In the genomic region with DNA sequence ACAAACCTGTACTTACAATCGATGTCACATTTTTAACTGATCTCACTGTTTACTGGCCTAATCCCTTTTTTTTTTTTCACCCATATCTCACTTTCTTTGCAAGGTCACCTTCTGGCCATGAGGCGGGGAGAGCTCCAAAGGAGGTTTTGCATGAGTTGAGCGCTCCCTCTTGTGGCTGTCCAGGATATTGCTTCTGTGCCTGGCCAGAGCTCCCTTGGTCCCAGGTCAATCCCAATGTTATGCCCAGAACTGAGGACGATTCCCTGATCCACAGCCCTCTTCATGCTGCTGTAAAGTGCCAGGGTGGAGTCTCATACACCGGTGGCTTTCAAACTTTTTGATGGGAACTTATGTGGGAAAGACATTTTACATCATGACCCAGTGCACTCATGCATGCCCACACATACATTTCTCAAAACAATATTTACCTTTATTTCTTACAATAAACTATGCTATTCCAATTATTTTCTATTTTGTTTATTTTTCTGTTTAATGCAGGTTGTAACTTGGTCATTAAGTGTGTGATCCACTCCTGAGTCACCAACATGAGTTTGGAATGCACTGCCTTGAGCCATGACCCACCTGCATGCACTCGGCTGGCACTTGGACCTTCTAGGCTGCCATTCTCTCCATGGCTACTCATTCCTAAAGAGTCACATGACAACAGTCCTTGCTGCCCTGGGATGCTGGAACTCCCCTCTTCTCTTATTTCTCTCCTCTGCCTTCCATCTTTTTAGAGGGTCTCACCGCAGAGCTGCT, we compare ENCODE assay signal across 8 cellular contexts. TPM values are rescaled to one million over a fixed set of nuclear protein-coding genes. Genes with fewer than 3 reads are reported as not detected.
DNase-seq lines count a peak whose midpoint lies in the region; ATAC-seq and TF ChIP-seq lines count a peak whose summit lies in the region.

No MANE protein-coding gene starts in this region.

- peaks cover 40% of the 10 kb centered on the region for H3K27me3 Mint-ChIP-seq in CD8-positive, alpha-beta T cell (ENCODE audit: low read depth)
- peaks cover 32% of the 10 kb centered on the region for H3K27me3 Mint-ChIP-seq in activated naive CD8-positive, alpha-beta T cell treated with anti-CD3 and anti-CD28 coated beads, Interleukin-2, amount 10 ng/mL, durations not matched to agents 7 days and 5 days

- no peaks in the 10 kb centered on the region for H3K4me1 ChIP-seq in CD8-positive, alpha-beta T cell (ENCODE audit: insufficient read depth, low read length)
- H3K4me1 ChIP-seq in heart right ventricle = peaks cover 0 to 12% (median 6%) of the 10 kb centered on the region in 9 donors

- WGBS in heart right ventricle, 2 donors = 29 to 31% methylated on average over 7 of the region's 7 CpGs

- no peak overlapping the region for H3K27ac Mint-ChIP-seq in CD8-positive, alpha-beta T cell
- H3K27ac Mint-ChIP-seq in activated naive CD8-positive, alpha-beta T cell treated with anti-CD3 and anti-CD28 coated beads, Interleukin-2, amount 10 ng/mL, durations not matched to agents 7 days and 5 days = no peak overlapping the region

- POLR2A ChIA-PET in CD8-positive, alpha-beta T cell (lab: Charles Lee) = interaction anchor here (1.0 to 1.1 kb wide), 2 partner anchors 59 to 361 kb away, joined by 3 read pairs; no protein-coding TSS in a partner anchor
- POLR2A ChIA-PET in activated naive CD8-positive, alpha-beta T cell treated with anti-CD3 and anti-CD28 coated beads, Interleukin-2, amount 10 ng/mL, durations not matched to agents 7 days and 5 days (lab: Charles Lee) = interaction anchor here (0.7 to 2.0 kb wide), 3 partner anchors 33 to 361 kb away, joined by 3 to 13 read pairs (median 4); a partner anchor contains a TSS

- H3K4me1 Mint-ChIP-seq in CD8-positive, alpha-beta T cell (ENCODE audit: low read depth) = no peaks in the 10 kb centered on the region
- peaks cover 2% of the 10 kb centered on the region for H3K4me1 Mint-ChIP-seq in activated naive CD8-positive, alpha-beta T cell treated with anti-CD3 and anti-CD28 coated beads, Interleukin-2, amount 10 ng/mL, durations not matched to agents 7 days and 5 days

- H3K36me3 ChIP-seq in CD8-positive, alpha-beta T cell (ENCODE audit: insufficient read depth, low read length) = no peaks in the 10 kb centered on the region
- H3K36me3 ChIP-seq in heart right ventricle = no peaks in the 10 kb centered on the region

- DNase-seq in CD8-positive, alpha-beta T cell = peak; percentile 32 to 75 (median 56)
- peak; percentile 45 for DNase-seq in NCI-H1092 treated with DMSO at 0.1 percent for 48 hours (lab: John Stamatoyannopoulos, UW)
- DNase-seq in SKM-1 treated with dmso at 0.1 percent for 144 hours (lab: John Stamatoyannopoulos, UW; ENCODE audit: unreplicated experiment) = peak; percentile 66
- peak; percentile 67 for DNase-seq in activated naive CD8-positive, alpha-beta T cell treated with anti-CD3 and anti-CD28 coated beads, Interleukin-2, amount 10 ng/mL, durations not matched to agents 7 days and 5 days
- peak; percentile 73 to 78 for DNase-seq in heart right ventricle
- DNase-seq in putamen (ENCODE audit: low spot score) = peak; percentile 61

- no peaks in the 10 kb centered on the region for H3K9me3 ChIP-seq in CD8-positive, alpha-beta T cell (ENCODE audit: low read length)
- peaks cover 0 to 4% (median 0%) of the 10 kb centered on the region in 11 donors for H3K9me3 ChIP-seq in heart right ventricle

- no peak overlapping the region for H3K27ac ChIP-seq in CD8-positive, alpha-beta T cell (ENCODE audit: low read depth, low read length)
- H3K27ac ChIP-seq in heart right ventricle = no peak overlapping the region

- intact Hi-C loops in CD8-positive, alpha-beta T cell (cut with DNase I, micrococcal nuclease) = loop anchor here (1.0 to 10.0 kb wide), 6 partner anchors 34 to 565 kb away; no protein-coding TSS in a partner anchor
- intact Hi-C loops in heart right ventricle (cut with DNase I) = loop anchor here (1.0 to 10.0 kb wide), 10 partner anchors 35 to 463 kb away; no protein-coding TSS in a partner anchor

- ATAC-seq in CD8-positive, alpha-beta T cell = peak; percentile 54
- peak; percentile 67 for ATAC-seq in GM21825 (IDR thresholded peaks at IDR 0.05; ENCODE audit: unreplicated experiment)
- peak; percentile 68 for ATAC-seq in activated naive CD8-positive, alpha-beta T cell treated with anti-CD3 and anti-CD28 coated beads, Interleukin-2, amount 10 ng/mL, durations not matched to agents 7 days and 5 days (ENCODE audit: low read depth)
- ATAC-seq in heart right ventricle = peak; percentile 86 to 95 (median 92)
- no peak for ATAC-seq in HG03342 (IDR thresholded peaks at IDR 0.05; ENCODE audit: unreplicated experiment)

- no peaks in the 10 kb centered on the region for H3K36me3 Mint-ChIP-seq in CD8-positive, alpha-beta T cell
- H3K36me3 Mint-ChIP-seq in activated naive CD8-positive, alpha-beta T cell treated with anti-CD3 and anti-CD28 coated beads, Interleukin-2, amount 10 ng/mL, durations not matched to agents 7 days and 5 days = no peaks in the 10 kb centered on the region

- no peak overlapping the region for H3K4me3 ChIP-seq in CD8-positive, alpha-beta T cell (ENCODE audit: low read depth, low read length)
- no peak overlapping the region for H3K4me3 ChIP-seq in heart right ventricle

- peak; percentile 94 for TF ChIP-seq CTCF in CD8-positive, alpha-beta T cell (IDR thresholded peaks at IDR 0.05)
- TF ChIP-seq CTCF in heart right ventricle (IDR thresholded peaks at IDR 0.05) = peak; percentile 81 to 94 (median 92)

- no peak overlapping the region for H3K4me3 Mint-ChIP-seq in CD8-positive, alpha-beta T cell
- H3K4me3 Mint-ChIP-seq in activated naive CD8-positive, alpha-beta T cell treated with anti-CD3 and anti-CD28 coated beads, Interleukin-2, amount 10 ng/mL, durations not matched to agents 7 days and 5 days = no peak overlapping the region

- CTCF ChIA-PET in CD8-positive, alpha-beta T cell (lab: Charles Lee) = interaction anchor here (0.5 to 15.7 kb wide), 33 partner anchors 10 to 565 kb away, joined by 3 to 421 read pairs (median 5); a partner anchor contains a TSS

- no peaks in the 10 kb centered on the region for H3K27me3 ChIP-seq in CD8-positive, alpha-beta T cell (ENCODE audit: insufficient read depth, low read length)
- H3K27me3 ChIP-seq in heart right ventricle = peaks cover 0 to 20% (median 3%) of the 10 kb centered on the region in 7 donors

- no peaks in the 10 kb centered on the region for H3K9me3 Mint-ChIP-seq in CD8-positive, alpha-beta T cell
- H3K9me3 Mint-ChIP-seq in activated naive CD8-positive, alpha-beta T cell treated with anti-CD3 and anti-CD28 coated beads, Interleukin-2, amount 10 ng/mL, durations not matched to agents 7 days and 5 days = no peaks in the 10 kb centered on the region

RNA-seq across cellular contexts. Expression of a gene that starts 9.6 kb away (rescaled TPM):
- not detected for total RNA-seq in CD8-positive, alpha-beta T cell
- total RNA-seq in activated naive CD8-positive, alpha-beta T cell treated with anti-CD3 and anti-CD28 coated beads, Interleukin-2, amount 10 ng/mL, durations not matched to agents 7 days and 5 days = not detected
- not detected for total RNA-seq in heart right ventricle
- under 1 TPM in 1 of 2 donors, not detected in 1; 0.23 TPM for polyA plus RNA-seq in heart right ventricle

RNA-seq across cellular contexts. Expression of a gene that starts 22.5 kb away (rescaled TPM):
- total RNA-seq in CD8-positive, alpha-beta T cell = not detected
- total RNA-seq in activated naive CD8-positive, alpha-beta T cell treated with anti-CD3 and anti-CD28 coated beads, Interleukin-2, amount 10 ng/mL, durations not matched to agents 7 days and 5 days = not detected
- not detected for total RNA-seq in heart right ventricle
- not detected for polyA plus RNA-seq in heart right ventricle
